15 cellular contexts compared by ENCODE assay signal in genomic region chr1:66315675-66316074, GRCh38.
DNase-seq lines count a peak whose midpoint lies in the region; ATAC-seq and TF ChIP-seq lines count a peak whose summit lies in the region.
"Had no signal": no experiment of that assay in that cellular context is flagged by ENCODE, and none has a peak within 500 bp of the region (broad histone marks: within the 10 kb centered on the region; RNA-seq: fewer than 3 reads in every experiment).

No MANE protein-coding gene starts in this region.

- ATAC-seq in natural killer cell treated with Interleukin-12 subunit alpha and Interleukin-12 subunit beta and Interleukin-15 and Interleukin-18, amount 100 ng/mL, for 72 hours, result no peak
- ATAC-seq in natural killer cell (no peak), left colon (peak; percentile 72), GM21737 (IDR thresholded peaks at IDR 0.05; ENCODE audit: unreplicated experiment) (no peak), GM21367 (IDR thresholded peaks at IDR 0.05; ENCODE audit: unreplicated experiment) (no peak), HG03025 (IDR thresholded peaks at IDR 0.05; ENCODE audit: low FRiP score, unreplicated experiment) (no peak)

- H3K4me3 Mint-ChIP-seq in natural killer cell treated with Interleukin-12 subunit alpha and Interleukin-12 subunit beta and Interleukin-15 and Interleukin-18, amount 100 ng/mL, for 72 hours, result no peak overlapping the region
- H3K4me3 Mint-ChIP-seq in natural killer cell, result no peak overlapping the region
- H3K4me3 Mint-ChIP-seq: activated naive CD4-positive, alpha-beta T cell treated with anti-CD3 and anti-CD28 coated beads for 36 hours; central memory CD8-positive, alpha-beta T cell had no signal

- intact Hi-C loops in natural killer cell (cut with micrococcal nuclease) (no loop called here), left colon (cut with DNase I, micrococcal nuclease) (no loop called here)

- H3K27me3 Mint-ChIP-seq in natural killer cell treated with Interleukin-12 subunit alpha and Interleukin-12 subunit beta and Interleukin-15 and Interleukin-18, amount 100 ng/mL, for 72 hours, result no peaks in the 10 kb centered on the region
- H3K27me3 Mint-ChIP-seq in natural killer cell (ENCODE audit: low read depth in 2 of 2), result no peaks in the 10 kb centered on the region
- H3K27me3 Mint-ChIP-seq: central memory CD8-positive, alpha-beta T cell had no signal

- H3K27ac Mint-ChIP-seq in natural killer cell treated with Interleukin-12 subunit alpha and Interleukin-12 subunit beta and Interleukin-15 and Interleukin-18, amount 100 ng/mL, for 72 hours, result peak overlapping the region; percentile 48 to 55
- no peak overlapping the region for H3K27ac Mint-ChIP-seq in natural killer cell
- H3K27ac Mint-ChIP-seq: activated naive CD4-positive, alpha-beta T cell treated with anti-CD3 and anti-CD28 coated beads for 36 hours had no signal

- TF ChIP-seq CTCF in natural killer cell (IDR thresholded peaks at IDR 0.05), result no peak

- no peak for DNase-seq in natural killer cell treated with Interleukin-12 subunit alpha and Interleukin-12 subunit beta and Interleukin-15 and Interleukin-18, amount 100 ng/mL, for 72 hours (ENCODE audit: low spot score)
- no peak for DNase-seq in natural killer cell
- DNase-seq in astrocyte of the hippocampus (ENCODE audit: low read depth, low spot score), result peak; percentile 35
- no peak for DNase-seq in left colon
- no peak for DNase-seq in NCI-H1092 treated with DMSO at 0.1 percent for 48 hours (lab: John Stamatoyannopoulos, UW)
- DNase-seq: activated naive CD4-positive, alpha-beta T cell treated with anti-CD3 and anti-CD28 coated beads for 36 hours; Caco-2; KBM-7; nucleus accumbens; spleen; testis had no signal

- peaks cover 7% of the 10 kb centered on the region for H3K9me3 Mint-ChIP-seq in natural killer cell treated with Interleukin-12 subunit alpha and Interleukin-12 subunit beta and Interleukin-15 and Interleukin-18, amount 100 ng/mL, for 72 hours
- no peaks in the 10 kb centered on the region for H3K9me3 Mint-ChIP-seq in natural killer cell
- H3K9me3 Mint-ChIP-seq: activated naive CD4-positive, alpha-beta T cell treated with anti-CD3 and anti-CD28 coated beads for 36 hours had no signal

- H3K4me1 Mint-ChIP-seq in natural killer cell treated with Interleukin-12 subunit alpha and Interleukin-12 subunit beta and Interleukin-15 and Interleukin-18, amount 100 ng/mL, for 72 hours (ENCODE audit: low read depth in 2 of 2), result peaks cover 5 to 17% of the 10 kb centered on the region in 2 donors
- peaks cover 6% of the 10 kb centered on the region in 2 donors for H3K4me1 Mint-ChIP-seq in natural killer cell
- H3K4me1 Mint-ChIP-seq: central memory CD8-positive, alpha-beta T cell had no signal

- H3K36me3 Mint-ChIP-seq in natural killer cell treated with Interleukin-12 subunit alpha and Interleukin-12 subunit beta and Interleukin-15 and Interleukin-18, amount 100 ng/mL, for 72 hours, result no peaks in the 10 kb centered on the region
- H3K36me3 Mint-ChIP-seq in natural killer cell, result no peaks in the 10 kb centered on the region

Comparison
In these comparisons a context has a peak if more than half of its experiments do, and no peak if none do; other contexts are left out.
1. H3K27ac Mint-ChIP-seq: peak in natural killer cell treated with Interleukin-12 subunit alpha and Interleukin-12 subunit beta and Interleukin-15 and Interleukin-18, amount 100 ng/mL, for 72 hours (2 of 2); none in natural killer cell (0 of 2).